In genomic region chr5:69048233-69048632, GRCh38 we compare ENCODE assay signal across 10 cellular contexts. TPM values are rescaled to one million over a fixed set of nuclear protein-coding genes. Genes with fewer than 3 reads are reported as not detected.
DNase-seq lines count a peak whose midpoint lies in the region; ATAC-seq, FAIRE-seq and TF ChIP-seq lines count a peak whose summit lies in the region.
"Had no signal": no experiment of that assay in that cellular context is flagged by ENCODE, and none has a peak within 500 bp of the region (broad histone marks: within the 10 kb centered on the region; RNA-seq: fewer than 3 reads in every experiment).

No MANE protein-coding gene starts in this region.

- H3K27ac ChIP-seq in A549, result no peak overlapping the region
- H3K27ac ChIP-seq in RWPE2 (ENCODE audit: poor library complexity, severe bottlenecking), result no peak overlapping the region

- peak in 1 of 2 experiments; percentile 17 for DNase-seq in A549 (ENCODE audit: low read depth in 1 of 2, low spot score in 1 of 2)
- DNase-seq in RWPE2 (ENCODE audit: low spot score), result no peak
- peak in 1 of 2 donors; percentile 19 for DNase-seq in foreskin fibroblast
- DNase-seq in mesenteric fat pad (ENCODE audit: low spot score), result no peak
- no peak for DNase-seq in NCI-H226
- no peak for DNase-seq in Right ventricle myocardium inferior (ENCODE audit: missing footprints)
- DNase-seq: activated CD8-positive, alpha-beta memory T cell treated with anti-CD3 and anti-CD28 coated beads, Interleukin-2, amount 50 U/mL, for 4 hours; NCI-H2081 had no signal

- CTCF ChIA-PET in A549 (lab: Yijun Ruan, JAX), result interaction anchor here (0.6 to 1.9 kb wide), 5 partner anchors 14 to 286 kb away, joined by 3 to 5 read pairs (median 4); partner anchors contain the start of gene SLC30A5

- ATAC-seq in A549 (peak; percentile 79 to 80), RWPE2 (ENCODE audit: low read depth) (no peak), HG03095 (IDR thresholded peaks at IDR 0.05; ENCODE audit: unreplicated experiment) (no peak), Right ventricle myocardium inferior (no peak)

- no peak overlapping the region for H3K4me3 ChIP-seq in A549
- H3K4me3 ChIP-seq in RWPE2 (ENCODE audit: severe bottlenecking), result no peak overlapping the region
- no peak overlapping the region for H3K4me3 ChIP-seq in foreskin fibroblast (ENCODE audit: low read depth in 1 of 2, low read length in 2 of 2)

- H3K4me2 ChIP-seq in A549, result no peak overlapping the region

- POLR2A ChIA-PET in A549 (lab: Yijun Ruan, JAX), result no interaction called here

- WGBS in A549 (ENCODE audit: missing lambda C conversion rate), result 36% methylated on average over 3 of the region's 3 CpGs

- H3K27me3 ChIP-seq in RWPE2 (ENCODE audit: insufficient read depth, poor library complexity, severe bottlenecking), result no peaks in the 10 kb centered on the region

- peak; percentile 44 to 54; a peak in 4 of 5 replicates for TF ChIP-seq RAD21 in A549 (conservative IDR thresholded peaks at IDR 0.05 in 1 of 2, IDR thresholded peaks at IDR 0.05 in 1 of 2)

- TF ChIP-seq CTCF in A549 (IDR thresholded peaks at IDR 0.05) (peak; percentile 51; the same call in 2 of the 3 replicates), GM12874 (IDR thresholded peaks at IDR 0.05; ENCODE audit: insufficient read depth, low read depth, low read length) (peak; percentile 40), RWPE2 (IDR thresholded peaks at IDR 0.05; ENCODE audit: poor library complexity, severe bottlenecking) (peak; percentile 47), foreskin fibroblast (IDR thresholded peaks at IDR 0.05; ENCODE audit: low read depth, low read length) (peak; percentile 27)

- no peak for TF ChIP-seq POLR2A in A549 (IDR thresholded peaks at IDR 0.05; ENCODE audit: low read length)

- intact Hi-C loops in Right ventricle myocardium inferior (cut with DNase I), result no loop called here

- no peaks in the 10 kb centered on the region for H3K36me3 ChIP-seq in RWPE2 (ENCODE audit: low read depth)

- FAIRE-seq in A549 (lab: Jason Lieb, UNC), result no peak

- H3K4me1 ChIP-seq in A549 (peaks cover 10% of the 10 kb centered on the region), RWPE2 (ENCODE audit: insufficient read depth, poor library complexity, severe bottlenecking) (no peaks in the 10 kb centered on the region)

- TF ChIP-seq EP300 in A549 (IDR thresholded peaks at IDR 0.05), result no peak

- H3K9me3 ChIP-seq in A549 (0 out of 3 replicates have a peak, but pooled peaks cover 5% of the 10 kb centered on the region), RWPE2 (ENCODE audit: severe bottlenecking) (no peaks in the 10 kb centered on the region)

TF ChIP-seq in A549, 52 proteins besides CTCF, POLR2A, EP300 and RAD21:
- no peak for TF ChIP-seq KDM1A (IDR thresholded peaks at IDR 0.05; ENCODE audit: low read depth)
- TF ChIP-seq CBX2 (IDR thresholded peaks at IDR 0.05; ENCODE audit: borderline replicate concordance, low read depth), result no peak
- TF ChIP-seq FOXS1 (CRISPR knock-in tag; IDR thresholded peaks at IDR 0.05), result no peak
- no peak for TF ChIP-seq RCOR1 (IDR thresholded peaks at IDR 0.05; ENCODE audit: low read depth, low read length)
- TF ChIP-seq HMGXB4 (CRISPR knock-in tag; IDR thresholded peaks at IDR 0.05; ENCODE audit: borderline replicate concordance), result no peak
- no peak for TF ChIP-seq CHD2 (IDR thresholded peaks at IDR 0.05; ENCODE audit: low read length, partially characterized antibody)
- no peak for TF ChIP-seq CHD4 (IDR thresholded peaks at IDR 0.05; ENCODE audit: borderline replicate concordance)
- no peak for TF ChIP-seq NFE2L2 (conservative IDR thresholded peaks at IDR 0.05; ENCODE audit: low read length)
- TF ChIP-seq CEBPB (IDR thresholded peaks at IDR 0.05), result no peak
- TF ChIP-seq ELK1 (IDR thresholded peaks at IDR 0.05; ENCODE audit: low read depth, low read length), result no peak
- no peak for TF ChIP-seq JUN (IDR thresholded peaks at IDR 0.05)
- no peak for TF ChIP-seq SREBF2 (IDR thresholded peaks at IDR 0.05)
- TF ChIP-seq RARB (CRISPR knock-in tag; IDR thresholded peaks at IDR 0.05), result no peak
- no peak for TF ChIP-seq FOSB (CRISPR knock-in tag; IDR thresholded peaks at IDR 0.05)
- no peak for TF ChIP-seq ZSCAN20 (CRISPR knock-in tag; IDR thresholded peaks at IDR 0.05)
- no peak for TF ChIP-seq E2F6 (IDR thresholded peaks at IDR 0.05; ENCODE audit: borderline replicate concordance, low read depth)

RNA-seq across cellular contexts. Expression of gene SLC30A5, which starts 45.6 kb away (rescaled TPM):
- polyA plus RNA-seq in A549 (2011; rRNA removed) (74.6 and 79.8 TPM in 2 replicates), A549 (2017; fragmentation: RNase III; extraction: RNeasy Plus Mini Kit Qiagen cat#74134 plus additional on column Dnase treatment) (51.2 to 53.3 TPM (median 52.2 TPM) in 3 replicates)
- polyA plus RNA-seq in A549 (2012; cell fraction: cytosol; rRNA removed), result 15.7 and 29.3 TPM in 2 replicates
- 15.2 and 25.8 TPM in 2 replicates for polyA plus RNA-seq in A549 (2012; cell fraction: nucleus; rRNA removed)
- 155 and 163 TPM in 2 replicates for polyA minus RNA-seq in A549 (2011; rRNA and poly(A)+ RNA removed)
- total RNA-seq in mesenteric fat pad (44.8 TPM), Right ventricle myocardium inferior (30.2 TPM)

Comparison
In these comparisons a context has a peak if more than half of its experiments do, and no peak if none do; other contexts are left out.
1. ATAC-seq: peak in A549 (2 of 2); none in RWPE2 (single experiment), HG03095 (single experiment) and Right ventricle myocardium inferior (single experiment).
2. Peak in every context shown above with its lines, with median percentiles within 50 percentile points of each other: CTCF ChIP-seq.